Comparison of ENCODE assay signal across 8 cellular contexts in the genomic region with DNA sequence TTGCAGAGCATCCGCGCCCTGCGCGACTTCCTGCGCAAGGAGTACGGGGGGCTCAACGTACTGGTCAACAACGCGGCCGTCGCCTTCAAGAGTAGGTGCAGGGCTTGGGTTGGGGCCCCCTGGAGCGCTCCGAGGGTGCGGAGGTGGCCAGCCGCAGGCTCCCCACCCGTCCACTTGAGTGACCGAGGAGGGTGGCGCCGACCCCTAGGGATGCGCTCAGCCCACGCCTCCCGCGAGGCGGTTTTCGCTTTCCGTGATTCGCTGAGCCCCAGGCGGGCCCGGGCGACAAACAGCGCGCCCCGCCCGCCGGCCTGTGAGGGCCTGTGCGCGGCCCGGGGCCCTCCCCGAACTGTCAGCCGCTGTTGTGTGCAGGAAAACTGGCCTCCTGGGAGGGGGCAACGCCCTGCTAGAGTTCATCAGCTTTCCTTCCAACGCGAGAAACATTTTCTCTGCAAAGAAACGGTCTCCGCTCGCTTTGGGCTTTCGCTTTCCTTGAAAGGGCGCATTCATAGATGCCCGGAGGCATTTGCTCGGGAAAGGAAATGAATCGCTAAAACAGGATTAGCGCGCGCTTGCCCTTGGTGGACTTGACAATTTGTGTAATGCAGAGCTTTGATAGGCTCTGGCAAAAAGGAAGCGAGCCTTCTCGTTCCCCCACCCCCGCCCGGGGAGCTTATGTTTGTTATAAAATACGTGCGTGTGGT. TPM values are rescaled to one million over a fixed set of nuclear protein-coding genes. Genes with fewer than 3 reads are reported as not detected.
DNase-seq lines count a peak whose midpoint lies in the region; ATAC-seq, FAIRE-seq and TF ChIP-seq lines count a peak whose summit lies in the region.

No MANE protein-coding gene starts in this region.

- WGBS in heart right ventricle, 2 donors: 1% methylated on average over 60 of the region's 60 CpGs
- 0% methylated on average over 58 to 60 of the region's 60 CpGs for whole genome bisulfite sequencing in pancreas, 2 donors

- ATAC-seq in heart right ventricle (peak; percentile 87 to 92 (median 90)), pancreas (peak; percentile 44 to 76 (median 74)), HG02571 (IDR thresholded peaks at IDR 0.05; ENCODE audit: unreplicated experiment) (no peak)

- H3K27ac ChIP-seq in heart right ventricle (peak overlapping the region; percentile 78 to 95 (median 90)), pancreas (peak overlapping the region in 3 of 4 donors; percentile 34 to 63 (median 39))

- H3K9me3 ChIP-seq in MG63 (no peaks in the 10 kb centered on the region), heart right ventricle (no peaks in the 10 kb centered on the region), pancreas (no peaks in the 10 kb centered on the region)

- FAIRE-seq in pancreas (lab: Jason Lieb, UNC): no peak

- H3K36me3 ChIP-seq in MG63 (peaks cover 4% of the 10 kb centered on the region), heart right ventricle (peaks cover 0 to 28% (median 3%) of the 10 kb centered on the region in 9 donors), pancreas (no peaks in the 10 kb centered on the region)

- DNase-seq in GM03348 (ENCODE audit: low spot score): peak; percentile 89
- DNase-seq in MG63: peak; percentile 78
- peak; percentile 20 for DNase-seq in T follicular helper cell (ENCODE audit: low read depth)
- DNase-seq in amygdala (lab: John Stamatoyannopoulos, UW): peak in 44 of 56 donors; percentile 24 to 81 (median 61)
- peak; percentile 73 to 83 for DNase-seq in heart right ventricle
- DNase-seq in pancreas: peak in 3 of 6 donors; percentile 26 to 72 (median 42)
- DNase-seq in NCI-H1694 treated with DMSO at 0.1 percent for 48 hours (lab: John Stamatoyannopoulos, UW): no peak

- no peak for TF ChIP-seq CTCF in heart right ventricle (IDR thresholded peaks at IDR 0.05)
- TF ChIP-seq CTCF in pancreas (IDR thresholded peaks at IDR 0.05): no peak

- H3K4me1 ChIP-seq in heart right ventricle: peaks cover 2 to 44% (median 24%) of the 10 kb centered on the region in 9 donors
- H3K4me1 ChIP-seq in pancreas: peaks cover 0 to 8% (median 0%) of the 10 kb centered on the region in 3 donors

- intact Hi-C loops in heart right ventricle (cut with DNase I): loop anchor here in 2 of 10 donors (5.0 kb wide), 2 partner anchors 187 to 192 kb away; partner anchors contain the start of gene MORC3 (in 1 of the 2)
- intact Hi-C loops in pancreas (cut with DNase I): loop anchor here in 1 of 3 donors (5.0 kb wide), 1 partner anchor 197 kb away; no protein-coding TSS in a partner anchor

- H3K4me3 ChIP-seq in MG63 (peak overlapping the region; percentile 65), heart right ventricle (peak overlapping the region; percentile 42 to 80 (median 68)), pancreas (peak overlapping the region; percentile 27 to 61 (median 32))

- H3K27me3 ChIP-seq in MG63 (no peaks in the 10 kb centered on the region), heart right ventricle (peaks cover 0 to 4% (median 0%) of the 10 kb centered on the region in 7 donors), pancreas (no peaks in the 10 kb centered on the region)

RNA-seq across cellular contexts. Expression of gene CBR3, which starts 0.7 kb away (rescaled TPM):
- total RNA-seq in MG63 (2014; rRNA removed; shearing (Covaris generic); ENCODE audit: low replicate concordance): 11.2 and 17.8 TPM in 2 replicates
- total RNA-seq in heart right ventricle: 1 to 10 TPM in 9 of 10 donors, under 1 TPM in 1; 0.99 to 5.8 (median 1.8) TPM
- 10 to 100 TPM in 1 of 2 donors, 1 to 10 TPM in 1; 3.7 to 10.4 TPM for polyA plus RNA-seq in heart right ventricle
- total RNA-seq in pancreas: 1 to 10 TPM in 2 of 6 donors, under 1 TPM in 4; 0.16 to 2.4 (median 0.84) TPM
- 1 to 10 TPM; 1.4 to 2.4 TPM for polyA plus RNA-seq in pancreas

RNA-seq across cellular contexts. Expression of gene DOP1B, which starts 21.1 kb away (rescaled TPM):
- 1.6 and 4.7 TPM in 2 replicates for total RNA-seq in MG63 (2014; rRNA removed; shearing (Covaris generic); ENCODE audit: low replicate concordance)
- total RNA-seq in heart right ventricle: 10 to 100 TPM; 11.4 to 21.2 (median 15.2) TPM
- 1 to 10 TPM; 2.3 to 6.4 TPM for polyA plus RNA-seq in heart right ventricle
- total RNA-seq in pancreas: 10 to 100 TPM in 2 of 6 donors, 1 to 10 TPM in 4; 5.1 to 15.4 (median 7.2) TPM
- polyA plus RNA-seq in pancreas: 1 to 10 TPM; 3.1 to 4.5 TPM
